11 cellular contexts compared by ENCODE assay signal in the genomic region with DNA sequence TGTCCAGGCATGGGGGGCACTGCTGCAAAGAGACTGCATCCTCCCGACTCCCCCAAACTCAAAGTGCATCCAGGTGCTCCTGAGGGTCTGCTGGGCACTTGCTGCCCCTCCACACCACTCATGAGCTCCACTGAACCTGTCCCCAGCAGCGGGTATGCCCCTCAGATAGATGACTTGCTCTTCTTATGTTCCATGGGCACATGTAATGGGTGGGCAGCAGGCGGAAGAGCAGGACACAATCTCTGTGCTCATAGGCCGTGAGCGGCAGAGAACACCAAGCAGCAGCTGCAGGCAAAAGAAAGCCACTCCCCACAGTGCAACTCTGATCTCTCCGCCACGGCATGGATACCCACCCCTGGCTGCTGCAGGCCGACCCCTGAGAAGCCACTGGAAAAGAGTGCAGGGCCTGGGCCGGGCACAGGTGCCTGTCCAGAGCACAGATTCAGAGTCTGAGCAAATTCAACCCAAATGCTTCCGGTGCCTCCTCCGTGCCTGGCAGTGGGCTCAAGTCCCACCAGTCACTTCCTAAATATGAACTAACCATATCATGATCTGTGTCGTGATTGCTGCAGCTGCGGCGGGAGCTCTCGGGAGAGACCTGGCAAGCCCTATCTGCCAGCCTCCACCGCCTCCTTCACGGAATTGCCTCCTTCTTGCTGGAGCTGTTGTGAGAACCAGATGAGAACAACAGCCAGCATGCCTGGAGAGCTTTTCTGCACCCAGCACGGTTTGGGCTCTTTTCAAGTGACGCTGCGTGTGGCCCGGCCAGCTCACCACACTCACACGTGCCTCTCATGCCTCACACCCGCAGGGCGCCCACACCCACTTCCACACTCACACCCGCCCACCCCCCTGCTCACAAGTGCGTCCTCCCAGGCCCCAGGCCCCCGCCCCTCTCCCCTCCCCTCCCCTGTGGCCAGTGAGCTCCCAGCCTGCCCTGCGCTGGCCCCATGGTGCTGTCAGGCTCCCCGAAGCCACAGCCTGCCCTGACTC.
DNase-seq lines count a peak whose midpoint lies in the region; ATAC-seq lines count a peak whose summit lies in the region.
"Had no signal": no experiment of that assay in that cellular context is flagged by ENCODE, and none has a peak within 500 bp of the region (broad histone marks: within the 10 kb centered on the region; RNA-seq: fewer than 3 reads in every experiment).

No MANE protein-coding gene starts in this region.

- H3K79me2 ChIP-seq in mesendoderm (ENCODE audit: control insufficient read depth, insufficient read depth, low read length) = no peaks in the 10 kb centered on the region
- H3K79me2 ChIP-seq: parathyroid adenoma had no signal

- H2BK120ac ChIP-seq in mesendoderm (ENCODE audit: low read depth, low read length) = no peak overlapping the region

- no peak overlapping the region for H4K8ac ChIP-seq in mesendoderm (ENCODE audit: low read depth, low read length)

- WGBS in mesendoderm (ENCODE audit: extremely low coverage, insufficient coverage, low lambda C conversion rate) = no CpG with 5 or more reads among the region's 29 CpGs

- no peaks in the 10 kb centered on the region for H3K36me3 ChIP-seq in mesendoderm (ENCODE audit: control insufficient read depth, insufficient read depth, low read length)
- H3K36me3 ChIP-seq: BLaER1 had no signal

- H3K56ac ChIP-seq in mesendoderm (ENCODE audit: low read length) = peak overlapping the region; percentile 7

- no peaks in the 10 kb centered on the region for H3K79me1 ChIP-seq in mesendoderm (ENCODE audit: low read length)

- H3K4me3 ChIP-seq in mesendoderm (ENCODE audit: low read length) = no peak overlapping the region
- H3K4me3 ChIP-seq: BLaER1 had no signal

- ATAC-seq in activated naive CD4-positive, alpha-beta T cell treated with anti-CD3 and anti-CD28 coated beads, Interleukin-2, amount 50 U/mL, for 72 hours = peak; percentile 11 to 20
- ATAC-seq in HG03280 (IDR thresholded peaks at IDR 0.05; ENCODE audit: unreplicated experiment) = no peak

- H3K9me3 Mint-ChIP-seq in activated naive CD4-positive, alpha-beta T cell treated with anti-CD3 and anti-CD28 coated beads, Interleukin-2, amount 50 U/mL, for 72 hours = no peaks in the 10 kb centered on the region

- no peak for DNase-seq in activated naive CD4-positive, alpha-beta T cell treated with anti-CD3 and anti-CD28 coated beads, Interleukin-2, amount 50 U/mL, for 72 hours (ENCODE audit: low spot score in 2 of 2)
- no peak for DNase-seq in activated naive CD4-positive, alpha-beta T cell treated with anti-CD3 and anti-CD28 coated beads, Interleukin-2, amount 50 U/mL, for 16 hours
- DNase-seq in activated CD8-positive, alpha-beta memory T cell treated with anti-CD3 and anti-CD28 coated beads, Interleukin-2, amount 50 U/mL, for 4 hours = peak; percentile 52
- DNase-seq in mesendoderm (no peak), stromal cell of bone marrow (ENCODE audit: low read depth) (peak; percentile 8), DMS153 treated with DMSO at 0.1 percent for 48 hours (lab: John Stamatoyannopoulos, UW; ENCODE audit: unreplicated experiment) (no peak), cortex of kidney (lab: John Stamatoyannopoulos, UW) (no peak)
- DNase-seq: NCI-H1436 had no signal

- H3K18ac ChIP-seq in mesendoderm (ENCODE audit: low read length) = no peak overlapping the region

- no peaks in the 10 kb centered on the region for H3K4me1 ChIP-seq in mesendoderm (ENCODE audit: control insufficient read depth, low read depth, low read length)
- H3K4me1 ChIP-seq: parathyroid adenoma had no signal

- H3K27me3 ChIP-seq in mesendoderm (ENCODE audit: insufficient read depth, low read length, poor library complexity) = no peaks in the 10 kb centered on the region
- H3K27me3 ChIP-seq: BLaER1 had no signal

- no peak overlapping the region for H3K4ac ChIP-seq in mesendoderm (ENCODE audit: low read depth, low read length)

- H2BK15ac ChIP-seq in mesendoderm (replicated peaks; ENCODE audit: low read depth) = no peak overlapping the region

- no peak overlapping the region for H2BK5ac ChIP-seq in mesendoderm (ENCODE audit: low read length)

- H3K27ac Mint-ChIP-seq in activated naive CD4-positive, alpha-beta T cell treated with anti-CD3 and anti-CD28 coated beads, Interleukin-2, amount 50 U/mL, for 72 hours = no peak overlapping the region

- H3K36me3 Mint-ChIP-seq in activated naive CD4-positive, alpha-beta T cell treated with anti-CD3 and anti-CD28 coated beads, Interleukin-2, amount 50 U/mL, for 72 hours = no peaks in the 10 kb centered on the region

- H3K4me2 ChIP-seq in mesendoderm (ENCODE audit: low read length) = no peak overlapping the region
- H3K4me2 ChIP-seq: BLaER1 had no signal

- H2AK5ac ChIP-seq in mesendoderm (ENCODE audit: low read length) = no peak overlapping the region

- no peak overlapping the region for H3K23ac ChIP-seq in mesendoderm (ENCODE audit: low read length)

- H3K27ac ChIP-seq in mesendoderm (ENCODE audit: low read depth, low read length) = no peak overlapping the region
- H3K27ac ChIP-seq: BLaER1, parathyroid adenoma had no signal

- H4K5ac ChIP-seq in mesendoderm (ENCODE audit: low read length) = no peak overlapping the region

- no peak overlapping the region for H3K9ac ChIP-seq in mesendoderm (ENCODE audit: low read length)
- H3K9ac ChIP-seq: BLaER1, parathyroid adenoma had no signal

Comparison
In these comparisons a context has a peak if more than half of its experiments do, and no peak if none do; other contexts are left out.
1. DNase-seq: peak in activated CD8-positive, alpha-beta memory T cell treated with anti-CD3 and anti-CD28 coated beads, Interleukin-2, amount 50 U/mL, for 4 hours (single experiment) and stromal cell of bone marrow (single experiment); none in activated naive CD4-positive, alpha-beta T cell treated with anti-CD3 and anti-CD28 coated beads, Interleukin-2, amount 50 U/mL, for 72 hours (0 of 2), activated naive CD4-positive, alpha-beta T cell treated with anti-CD3 and anti-CD28 coated beads, Interleukin-2, amount 50 U/mL, for 16 hours (single experiment), mesendoderm (single experiment), DMS153 treated with DMSO at 0.1 percent for 48 hours (single experiment) and cortex of kidney (single experiment).